Comparison of ENCODE assay signal across 1 cellular context in genomic region chr5:127028822-127029457, GRCh38.
TF ChIP-seq lines count a peak whose summit lies in the region.

No MANE protein-coding gene starts in this region.

TF ChIP-seq in IMR-90, 13 proteins besides CTCF, POLR2A, EP300 and RAD21 (continued from another document):
- TF ChIP-seq CEBPB (IDR thresholded peaks at IDR 0.05; ENCODE audit: low read depth, low read length) (no peak), ELK1 (IDR thresholded peaks at IDR 0.05; ENCODE audit: borderline replicate concordance, low read depth, low read length) (no peak), SMC3 (IDR thresholded peaks at IDR 0.05; ENCODE audit: low read depth, low read length) (no peak), MAFK (IDR thresholded peaks at IDR 0.05; ENCODE audit: low read depth, low read length) (no peak), RCOR1 (IDR thresholded peaks at IDR 0.05; ENCODE audit: insufficient replicate concordance, low read length) (no peak), MXI1 (IDR thresholded peaks at IDR 0.05; ENCODE audit: borderline replicate concordance, low read depth, low read length) (no peak), RFX5 (IDR thresholded peaks at IDR 0.05; ENCODE audit: low read depth, low read length) (no peak), MAZ (IDR thresholded peaks at IDR 0.05; ENCODE audit: borderline replicate concordance, low read depth, low read length) (no peak), CHD1 (IDR thresholded peaks at IDR 0.05; ENCODE audit: low read depth, low read length) (no peak)
